In the genomic region with DNA sequence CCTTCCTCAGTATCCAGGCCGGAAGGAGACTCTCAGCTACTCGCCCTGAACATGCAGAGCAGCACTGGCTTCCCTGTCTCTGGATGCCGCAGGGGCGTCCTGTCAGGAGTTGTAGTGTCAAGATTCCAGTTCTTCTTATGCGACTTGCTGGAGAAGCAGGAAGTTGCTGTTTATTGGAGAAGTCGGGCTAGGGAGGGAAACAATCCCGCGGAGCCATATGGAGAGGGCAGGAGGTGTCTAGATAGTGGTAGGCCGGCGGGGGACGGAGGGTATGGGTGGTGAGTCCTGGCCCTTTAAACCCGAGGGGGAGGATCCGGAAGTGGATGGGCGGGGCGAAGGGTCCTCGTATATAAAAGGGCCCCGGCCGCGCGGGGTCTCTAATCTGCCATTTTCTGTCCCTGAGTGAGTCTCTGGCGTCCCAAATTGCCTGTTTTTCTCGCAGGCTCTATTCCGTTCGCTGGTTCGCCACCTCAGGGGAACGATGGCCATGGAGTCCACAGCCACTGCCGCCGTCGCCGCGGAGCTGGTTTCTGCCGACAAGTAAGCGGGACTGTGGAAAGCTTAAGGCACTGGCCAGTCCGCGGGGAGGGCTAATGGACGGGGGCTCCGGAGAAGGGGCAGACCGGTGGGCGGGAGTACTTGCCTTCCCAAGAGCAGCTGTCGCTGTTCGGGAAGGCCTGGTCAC, we compare ENCODE assay signal across 8 cellular contexts. TPM values are rescaled to one million over a fixed set of nuclear protein-coding genes. Genes with fewer than 3 reads are reported as not detected.
A peak's percentile ranks its signal among the peaks of the same experiment; 100 is the strongest.
DNase-seq lines count a peak whose midpoint lies in the region; ATAC-seq, FAIRE-seq and TF ChIP-seq lines count a peak whose summit lies in the region.

A gene with protein sequence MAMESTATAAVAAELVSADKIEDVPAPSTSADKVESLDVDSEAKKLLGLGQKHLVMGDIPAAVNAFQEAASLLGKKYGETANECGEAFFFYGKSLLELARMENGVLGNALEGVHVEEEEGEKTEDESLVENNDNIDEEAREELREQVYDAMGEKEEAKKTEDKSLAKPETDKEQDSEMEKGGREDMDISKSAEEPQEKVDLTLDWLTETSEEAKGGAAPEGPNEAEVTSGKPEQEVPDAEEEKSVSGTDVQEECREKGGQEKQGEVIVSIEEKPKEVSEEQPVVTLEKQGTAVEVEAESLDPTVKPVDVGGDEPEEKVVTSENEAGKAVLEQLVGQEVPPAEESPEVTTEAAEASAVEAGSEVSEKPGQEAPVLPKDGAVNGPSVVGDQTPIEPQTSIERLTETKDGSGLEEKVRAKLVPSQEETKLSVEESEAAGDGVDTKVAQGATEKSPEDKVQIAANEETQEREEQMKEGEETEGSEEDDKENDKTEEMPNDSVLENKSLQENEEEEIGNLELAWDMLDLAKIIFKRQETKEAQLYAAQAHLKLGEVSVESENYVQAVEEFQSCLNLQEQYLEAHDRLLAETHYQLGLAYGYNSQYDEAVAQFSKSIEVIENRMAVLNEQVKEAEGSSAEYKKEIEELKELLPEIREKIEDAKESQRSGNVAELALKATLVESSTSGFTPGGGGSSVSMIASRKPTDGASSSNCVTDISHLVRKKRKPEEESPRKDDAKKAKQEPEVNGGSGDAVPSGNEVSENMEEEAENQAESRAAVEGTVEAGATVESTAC (plus strand): TSS at position 376 of the 685 bp plus-strand sequence. CDS start 106 bp downstream, at position 482.

- peaks cover 0 to 30% of the 10 kb centered on the region in 2 donors for H3K4me1 ChIP-seq in right atrium auricular region

- H3K27me3 ChIP-seq in right atrium auricular region, result no peaks in the 10 kb centered on the region

- peak within 1 kb of the TSS; percentile 90 to 94 for H3K27ac ChIP-seq in right atrium auricular region

- DNase-seq in NCI-H1694 treated with DMSO at 0.1 percent for 48 hours (lab: John Stamatoyannopoulos, UW), result peak; percentile 77
- DNase-seq in T-helper 2 cell, result peak; percentile 83 to 89 (median 86)
- DNase-seq in amygdala (lab: John Stamatoyannopoulos, UW), result peak; percentile 64 to 96 (median 84)
- DNase-seq in right atrium auricular region (ENCODE audit: low spot score), result peak; percentile 92
- DNase-seq in putamen (ENCODE audit: low spot score), result peak; percentile 89
- DNase-seq in urothelium cell line (ENCODE audit: low spot score), result peak; percentile 95

- H3K36me3 ChIP-seq in right atrium auricular region, result no peaks in the 10 kb centered on the region

- no peaks in the 10 kb centered on the region for H3K9me3 ChIP-seq in right atrium auricular region

- FAIRE-seq in urothelium cell line (lab: Jason Lieb, UNC), result no peak

- TF ChIP-seq CTCF in right atrium auricular region (IDR thresholded peaks at IDR 0.05), result no peak

- H3K4me3 ChIP-seq in right atrium auricular region, result peak within 1 kb of the TSS; percentile 72 to 98

- ATAC-seq in GM18502 (IDR thresholded peaks at IDR 0.05; ENCODE audit: poor library complexity, unreplicated experiment) (peak; percentile 57), HG02885 (IDR thresholded peaks at IDR 0.05; ENCODE audit: poor library complexity, unreplicated experiment) (peak; percentile 55)

RNA-seq across cellular contexts. Expression of the gene that starts here (rescaled TPM):
- 10 to 100 TPM; 30.6 to 32.3 TPM for total RNA-seq in right atrium auricular region

Comparison
In these comparisons a context has a peak if more than half of its experiments do, and no peak if none do; other contexts are left out.
1. Peak in every context shown above with its lines: DNase-seq, ATAC-seq, H3K4me3 ChIP-seq and H3K27ac ChIP-seq.